In genomic region chr1:197868751-197869501, GRCh38 we compare ENCODE assay signal across 9 cellular contexts. TPM values are rescaled to one million over a fixed set of nuclear protein-coding genes. Genes with fewer than 3 reads are reported as not detected.
DNase-seq lines count a peak whose midpoint lies in the region; ATAC-seq, FAIRE-seq and TF ChIP-seq lines count a peak whose summit lies in the region.
"Had no signal": no experiment of that assay in that cellular context is flagged by ENCODE, and none has a peak within 500 bp of the region (broad histone marks: within the 10 kb centered on the region; RNA-seq: fewer than 3 reads in every experiment).

No MANE protein-coding gene starts in this region.

- intact Hi-C loops in left ventricle myocardium superior (cut with micrococcal nuclease), result loop anchor here (2.0 to 10.0 kb wide), 2 partner anchors 254 to 344 kb away; no protein-coding TSS in a partner anchor

- peaks cover 4% of the 10 kb centered on the region for H3K27me3 Mint-ChIP-seq in activated naive CD8-positive, alpha-beta T cell treated with anti-CD3 and anti-CD28 coated beads for 36 hours

- H3K36me3 Mint-ChIP-seq in activated naive CD8-positive, alpha-beta T cell treated with anti-CD3 and anti-CD28 coated beads for 36 hours, result no peaks in the 10 kb centered on the region

- H3K4me1 Mint-ChIP-seq in activated naive CD8-positive, alpha-beta T cell treated with anti-CD3 and anti-CD28 coated beads for 36 hours, result no peaks in the 10 kb centered on the region
- H3K4me1 Mint-ChIP-seq: central memory CD8-positive, alpha-beta T cell had no signal

- H3K27me3 ChIP-seq in small intestine (ENCODE audit: control insufficient read depth in 2 of 2, insufficient read depth in 2 of 2, low read length in 2 of 2), result no peaks in the 10 kb centered on the region

- H3K27ac ChIP-seq in small intestine (ENCODE audit: low read depth in 1 of 2, low read length in 1 of 2), result no peak overlapping the region

- no peaks in the 10 kb centered on the region for H3K36me3 ChIP-seq in small intestine (ENCODE audit: control insufficient read depth in 2 of 2, insufficient read depth in 2 of 2, low read length in 2 of 2)

- no peak overlapping the region for H3K4me3 ChIP-seq in small intestine (ENCODE audit: low read depth in 1 of 2, low read length in 2 of 2)

- no peaks in the 10 kb centered on the region for H3K9me3 Mint-ChIP-seq in activated naive CD8-positive, alpha-beta T cell treated with anti-CD3 and anti-CD28 coated beads for 36 hours
- H3K9me3 Mint-ChIP-seq: central memory CD8-positive, alpha-beta T cell had no signal

- H3K4me3 Mint-ChIP-seq in activated naive CD8-positive, alpha-beta T cell treated with anti-CD3 and anti-CD28 coated beads for 36 hours, result no peak overlapping the region
- H3K4me3 Mint-ChIP-seq: central memory CD8-positive, alpha-beta T cell had no signal

- peak; percentile 61 for TF ChIP-seq CTCF in D721Med (IDR thresholded peaks at IDR 0.05; ENCODE audit: insufficient read depth, missing control alignments)

- DNase-seq in D721Med (ENCODE audit: insufficient read length, low spot score) (no peak), NOMO-1 treated with DMSO at 0.1 percent for 48 hours (lab: John Stamatoyannopoulos, UW; ENCODE audit: unreplicated experiment) (peak; percentile 72), left ventricle myocardium superior (no peak), small intestine (peak; percentile 82)
- peak; percentile 11 for DNase-seq in activated naive CD8-positive, alpha-beta T cell treated with anti-CD3 and anti-CD28 coated beads for 36 hours
- no peak for DNase-seq in effector CD8-positive, alpha-beta T cell (lab: John Stamatoyannopoulos, UW)

- ATAC-seq in GM19043 (IDR thresholded peaks at IDR 0.05; ENCODE audit: low read depth, unreplicated experiment), result peak; percentile 85
- peak; percentile 90 for ATAC-seq in HG03280 (IDR thresholded peaks at IDR 0.05; ENCODE audit: unreplicated experiment)
- ATAC-seq in left ventricle myocardium superior, result peak; percentile 86

- H3K9me3 ChIP-seq in small intestine (ENCODE audit: control insufficient read depth, low read depth), result no peaks in the 10 kb centered on the region

- no peaks in the 10 kb centered on the region for H3K4me1 ChIP-seq in small intestine (ENCODE audit: control insufficient read depth in 2 of 2, insufficient read depth in 1 of 2, low read depth in 1 of 2, low read length in 1 of 2)

- FAIRE-seq in D721Med (lab: Jason Lieb, UNC) (peak; percentile 97), small intestine (lab: Jason Lieb, UNC) (no peak)

- H3K27ac Mint-ChIP-seq in activated naive CD8-positive, alpha-beta T cell treated with anti-CD3 and anti-CD28 coated beads for 36 hours, result no peak overlapping the region

- 4 to 9% (median 8%) methylated on average over 7 of the region's 7 CpGs for WGBS in small intestine, 3 donors

RNA-seq across cellular contexts. Expression of gene C1orf53, which starts 33.5 kb away (rescaled TPM):
- total RNA-seq in activated naive CD8-positive, alpha-beta T cell treated with anti-CD3 and anti-CD28 coated beads for 36 hours, result under 1 TPM; 0.54 to 0.95 TPM
- 4.9 TPM for total RNA-seq in left ventricle myocardium superior
- 10 to 100 TPM in 1 of 3 donors, 1 to 10 TPM in 2; 8.6 to 16.8 (median 8.6) TPM for polyA plus RNA-seq in small intestine

RNA-seq across cellular contexts. Expression of gene LHX9, which starts 48.2 kb away (rescaled TPM):
- total RNA-seq in activated naive CD8-positive, alpha-beta T cell treated with anti-CD3 and anti-CD28 coated beads for 36 hours, result not detected
- total RNA-seq in left ventricle myocardium superior, result 0.27 TPM
- polyA plus RNA-seq in small intestine, result under 1 TPM in 1 of 3 donors, not detected in 2; 0.09 TPM

Comparison
In these comparisons a context has a peak if more than half of its experiments do, and no peak if none do; other contexts are left out.
1. DNase-seq: peak in NOMO-1 treated with DMSO at 0.1 percent for 48 hours (single experiment), activated naive CD8-positive, alpha-beta T cell treated with anti-CD3 and anti-CD28 coated beads for 36 hours (single experiment) and small intestine (single experiment); none in D721Med (single experiment), left ventricle myocardium superior (single experiment) and effector CD8-positive, alpha-beta T cell (single experiment).
2. Peak in every context shown above with its lines, with median percentiles within 50 percentile points of each other: ATAC-seq.